Comparison of ENCODE assay signal across 31 cellular contexts in genomic region chr9:37001461-37001860, GRCh38. TPM values are rescaled to one million over a fixed set of nuclear protein-coding genes. Genes with fewer than 3 reads are reported as not detected.
DNase-seq lines count a peak whose midpoint lies in the region; TF ChIP-seq lines count a peak whose summit lies in the region.
"Had no signal": no experiment of that assay in that cellular context is flagged by ENCODE, and none has a peak within 500 bp of the region (broad histone marks: within the 10 kb centered on the region; RNA-seq: fewer than 3 reads in every experiment).

No MANE protein-coding gene starts in this region.

- H3K27me3 ChIP-seq in Karpas-422 (ENCODE audit: low read length) (no peaks in the 10 kb centered on the region), esophagus muscularis mucosa (peaks cover 0 to 86% (median 12%) of the 10 kb centered on the region in 4 donors)
- H3K27me3 ChIP-seq: ascending aorta had no signal

- H4K20me1 ChIP-seq in Karpas-422 (ENCODE audit: insufficient read depth, low read depth, low read length): peaks cover 3% of the 10 kb centered on the region; the same call in 1 of the 2 replicates

- H3K9me3 ChIP-seq in Karpas-422 (ENCODE audit: low read length) (no peaks in the 10 kb centered on the region), esophagus muscularis mucosa (no peaks in the 10 kb centered on the region)
- H3K9me3 ChIP-seq: ascending aorta, gastroesophageal sphincter, suprapubic skin had no signal

- H3K4me3 ChIP-seq in Karpas-422 (ENCODE audit: low read length): no peak overlapping the region
- H3K4me3 ChIP-seq in esophagus muscularis mucosa: no peak overlapping the region
- H3K4me3 ChIP-seq: ascending aorta, cardiac muscle cell, gastroesophageal sphincter, suprapubic skin had no signal

- no peak overlapping the region for H2AFZ ChIP-seq in Karpas-422 (ENCODE audit: low read length)
- H2AFZ ChIP-seq: parathyroid adenoma had no signal

- peak overlapping the region; percentile 49 for H3K27ac ChIP-seq in Karpas-422 (ENCODE audit: low read length)
- no peak overlapping the region for H3K27ac ChIP-seq in esophagus muscularis mucosa (replicated peaks in 1 of 4)
- H3K27ac ChIP-seq: 22Rv1, ascending aorta, cardiac muscle cell, gastroesophageal sphincter, parathyroid adenoma, suprapubic skin had no signal

- H3K4me1 ChIP-seq in Karpas-422 (ENCODE audit: low read length): peaks cover 98% of the 10 kb centered on the region
- H3K4me1 ChIP-seq in esophagus muscularis mucosa: peaks cover 0 to 7% (median 6%) of the 10 kb centered on the region in 4 donors
- H3K4me1 ChIP-seq: ascending aorta, parathyroid adenoma had no signal

- WGBS in esophagus muscularis mucosa: 60% methylated on average over 9 of the region's 9 CpGs

- no peak overlapping the region for H3K9ac ChIP-seq in Karpas-422 (ENCODE audit: low read length)
- H3K9ac ChIP-seq: parathyroid adenoma had no signal

- intact Hi-C loops in esophagus muscularis mucosa (cut with DNase I): no loop called here

- TF ChIP-seq POLR2A in esophagus muscularis mucosa (IDR thresholded peaks at IDR 0.05; ENCODE audit: low read depth): no peak

- no peak for TF ChIP-seq EP300 in esophagus muscularis mucosa (IDR thresholded peaks at IDR 0.05)

- DNase-seq in NCI-H2171 treated with DMSO at 0.1 percent for 48 hours (lab: John Stamatoyannopoulos, UW) (peak; percentile 34), NCI-H2171 (lab: John Stamatoyannopoulos, UW) (no peak), Karpas-422 (no peak), fibroblast of peridontal ligament (ENCODE audit: extremely low read depth) (peak; percentile 10), EL (no peak), KG1 (lab: John Stamatoyannopoulos, UW) (no peak), esophagus muscularis mucosa (ENCODE audit: extremely low spot score) (no peak)
- DNase-seq in activated effector memory CD4-positive, alpha-beta T cell treated with Interleukin-2 at 50 U/mL for 16 hours: no peak
- DNase-seq: activated CD4-positive, alpha-beta T cell treated with anti-CD3 and anti-CD28 coated beads for 1 hour; activated CD8-positive, alpha-beta memory T cell treated with anti-CD3 and anti-CD28 coated beads for 24 hours; activated effector memory CD4-positive, alpha-beta T cell treated with anti-CD3 and anti-CD28 coated beads, Interleukin-2, amount 50 U/mL, for 16 hours; activated naive CD8-positive, alpha-beta T cell treated with anti-CD3 and anti-CD28 coated beads for 36 hours; CD4-positive, alpha-beta memory T cell; hippocampal formation; left cardiac atrium; mammary epithelial cell; NCI-H1048; NCI-H1694; right cardiac atrium; RPMI8226; stimulated activated CD4-positive, alpha-beta T cell treated with anti-CD3 and anti-CD28 coated beads, Interleukin-2, amount 100 ng/mL, for 48 hours; T-helper 17 cell had no signal

- H3K9me2 ChIP-seq in Karpas-422 (replicated peaks; ENCODE audit: insufficient read depth, low read length): no peaks in the 10 kb centered on the region

- H3K36me3 ChIP-seq in Karpas-422 (ENCODE audit: insufficient read depth, low read length) (peaks cover 73% of the 10 kb centered on the region), esophagus muscularis mucosa (no peaks in the 10 kb centered on the region)
- H3K36me3 ChIP-seq: ascending aorta, cardiac muscle cell, gastroesophageal sphincter, suprapubic skin had no signal

- peaks cover 83% of the 10 kb centered on the region for H3K79me2 ChIP-seq in Karpas-422 (ENCODE audit: low read length)
- H3K79me2 ChIP-seq: parathyroid adenoma had no signal

- TF ChIP-seq CTCF in esophagus muscularis mucosa (IDR thresholded peaks at IDR 0.05): no peak

- no peak overlapping the region for H3K4me2 ChIP-seq in Karpas-422 (ENCODE audit: low read depth, low read length, poor library complexity, severe bottlenecking)

RNA-seq across cellular contexts. Expression of gene PAX5, which starts 32.6 kb away (rescaled TPM):
- total RNA-seq in Karpas-422 (2014; rRNA removed; shearing (Covaris generic); ENCODE audit: low replicate concordance): 88.9 and 93.3 TPM in 2 replicates
- under 1 TPM in 1 of 4 donors, not detected in 3; 0.17 TPM for total RNA-seq in esophagus muscularis mucosa
- total RNA-seq: ascending aorta; cardiac muscle cell; CD4-positive, alpha-beta memory T cell; HepG2; mammary epithelial cell; SK-MEL-5; ureter had no signal

Comparison
In these comparisons a context has a peak if more than half of its experiments do, and no peak if none do; other contexts are left out.
1. DNase-seq: peak in NCI-H2171 treated with DMSO at 0.1 percent for 48 hours (single experiment) and fibroblast of peridontal ligament (single experiment); none in NCI-H2171 (single experiment), Karpas-422 (single experiment), EL (single experiment), KG1 (single experiment), activated effector memory CD4-positive, alpha-beta T cell treated with Interleukin-2 at 50 U/mL for 16 hours (single experiment) and esophagus muscularis mucosa (single experiment).
2. RNA of gene PAX5, which starts 32.6 kb away (total RNA-seq): 88.9 to 93.3 TPM in Karpas-422; 0.17 TPM in esophagus muscularis mucosa; every median in the first group is over 10 times any median in the second.